ENCODE assay signal across 8 cellular contexts in the genomic region with DNA sequence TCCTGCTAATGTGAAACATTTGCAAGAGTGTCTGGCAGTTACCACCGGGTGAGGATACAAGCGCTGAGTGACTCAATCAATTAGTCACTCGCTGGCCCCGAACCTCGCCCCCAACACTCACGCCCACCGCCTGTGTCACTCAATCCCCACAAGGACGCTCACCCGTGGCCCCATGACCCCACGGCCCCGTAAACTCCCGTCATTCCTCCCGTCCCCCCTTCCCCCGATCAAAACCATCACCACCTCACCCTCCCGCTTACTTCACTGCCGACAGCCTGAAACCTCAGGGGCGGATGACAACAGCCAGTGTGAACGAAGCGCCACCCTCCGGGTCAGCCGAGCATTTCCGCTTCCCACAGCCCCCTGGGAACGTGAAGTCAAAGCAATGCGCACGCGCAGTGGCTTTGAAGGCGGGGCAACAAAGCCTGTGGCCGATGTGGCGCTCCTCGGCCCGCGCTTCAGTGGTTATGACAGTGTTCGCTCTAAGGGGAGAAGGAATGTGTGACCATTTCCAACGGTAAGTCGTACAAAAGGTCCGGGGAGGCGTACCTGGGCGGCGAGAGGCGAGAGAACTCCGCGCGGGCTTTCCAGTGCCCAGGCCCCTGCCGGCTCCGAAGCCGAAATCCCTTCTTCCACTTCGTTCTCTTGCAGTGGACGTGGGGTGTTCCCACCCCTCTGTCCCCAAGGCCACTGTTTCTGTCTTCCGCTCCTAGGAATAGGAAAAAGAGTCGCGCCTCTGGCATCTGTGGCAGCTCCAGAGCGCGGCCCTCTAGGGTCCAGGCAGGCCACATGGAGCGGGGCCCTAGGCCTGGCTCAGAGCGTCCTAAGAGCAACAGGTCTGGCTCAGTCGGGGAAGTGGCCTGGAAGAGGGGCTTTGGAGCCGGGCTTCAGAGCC. TPM values are rescaled to one million over a fixed set of nuclear protein-coding genes. Genes with fewer than 3 reads are reported as not detected.
DNase-seq lines count a peak whose midpoint lies in the region; ATAC-seq, FAIRE-seq and TF ChIP-seq lines count a peak whose summit lies in the region.

A gene (minus strand): TSS at position 311 of the 895 bp plus-strand sequence. CDS start 3,334 bp downstream, outside the sequence.

- H3K36me3 ChIP-seq in KOPT-K1 (ENCODE audit: insufficient read depth, low read length), result peaks cover 18% of the 10 kb centered on the region

- ATAC-seq in GM21825 (IDR thresholded peaks at IDR 0.05; ENCODE audit: unreplicated experiment), result peak; percentile 86
- peak; percentile 94 to 95 for ATAC-seq in natural killer cell treated with Interleukin-12 subunit alpha and Interleukin-12 subunit beta and Interleukin-15 and Interleukin-18, amount 100 ng/mL, for 72 hours

- H3K27ac ChIP-seq in KOPT-K1 (ENCODE audit: low read depth, low read length, poor library complexity, severe bottlenecking), result peak within 1 kb of the TSS; percentile 83

- no peaks in the 10 kb centered on the region for H3K36me3 Mint-ChIP-seq in natural killer cell treated with Interleukin-12 subunit alpha and Interleukin-12 subunit beta and Interleukin-15 and Interleukin-18, amount 100 ng/mL, for 72 hours

- TF ChIP-seq CTCF in fibroblast of pulmonary artery (IDR thresholded peaks at IDR 0.05; ENCODE audit: low read length, missing control alignments), result peak; percentile 16

- H3K4me1 Mint-ChIP-seq in natural killer cell treated with Interleukin-12 subunit alpha and Interleukin-12 subunit beta and Interleukin-15 and Interleukin-18, amount 100 ng/mL, for 72 hours (ENCODE audit: low read depth in 2 of 2), result peaks cover 8 to 14% of the 10 kb centered on the region in 2 donors

- peak; percentile 92 for DNase-seq in EH (ENCODE audit: low read depth)
- peak; percentile 84 for DNase-seq in RCC 7860 (ENCODE audit: low spot score)
- DNase-seq in activated T-helper 1 cell treated with anti-CD3 and anti-CD28 coated beads, Interleukin-2, amount 50 U/mL, for 16 hours (ENCODE audit: low read depth in 1 of 2, low spot score in 1 of 2), result peak; percentile 79 to 87
- peak; percentile 93 for DNase-seq in fibroblast of pulmonary artery (ENCODE audit: low read depth)
- DNase-seq in natural killer cell treated with Interleukin-12 subunit alpha and Interleukin-12 subunit beta and Interleukin-15 and Interleukin-18, amount 100 ng/mL, for 72 hours (ENCODE audit: low spot score), result peak; percentile 93
- peak; percentile 98 for DNase-seq in stimulated activated naive CD4-positive, alpha-beta T cell treated with Interleukin-2 at 50 U/mL for 16 hours (lab: John Stamatoyannopoulos, UW)

- H3K9me3 ChIP-seq in KOPT-K1 (ENCODE audit: insufficient read depth, low read length, poor library complexity, severe bottlenecking), result no peaks in the 10 kb centered on the region

- H3K27me3 Mint-ChIP-seq in natural killer cell treated with Interleukin-12 subunit alpha and Interleukin-12 subunit beta and Interleukin-15 and Interleukin-18, amount 100 ng/mL, for 72 hours, result peaks cover 0 to 2% of the 10 kb centered on the region in 2 donors

- peak within 1 kb of the TSS; percentile 88 for H3K4me3 Mint-ChIP-seq in natural killer cell treated with Interleukin-12 subunit alpha and Interleukin-12 subunit beta and Interleukin-15 and Interleukin-18, amount 100 ng/mL, for 72 hours

- peak within 1 kb of the TSS; percentile 96 to 97 for H3K27ac Mint-ChIP-seq in natural killer cell treated with Interleukin-12 subunit alpha and Interleukin-12 subunit beta and Interleukin-15 and Interleukin-18, amount 100 ng/mL, for 72 hours

- H3K4me3 ChIP-seq in fibroblast of pulmonary artery (replicated peaks; ENCODE audit: low read depth, low read length), result peak within 1 kb of the TSS; percentile 80

- H3K9me3 Mint-ChIP-seq in natural killer cell treated with Interleukin-12 subunit alpha and Interleukin-12 subunit beta and Interleukin-15 and Interleukin-18, amount 100 ng/mL, for 72 hours, result no peaks in the 10 kb centered on the region

- peak; percentile 78 for FAIRE-seq in RCC 7860 (lab: Jason Lieb, UNC)

RNA-seq across cellular contexts. Expression of the gene that starts here (rescaled TPM):
- 1 to 10 TPM; 2.2 to 4.4 TPM for total RNA-seq in natural killer cell treated with Interleukin-12 subunit alpha and Interleukin-12 subunit beta and Interleukin-15 and Interleukin-18, amount 100 ng/mL, for 72 hours

Comparison
In these comparisons a context has a peak if more than half of its experiments do, and no peak if none do; other contexts are left out.
1. Peak in every context shown above with its lines: DNase-seq, ATAC-seq, H3K4me3 ChIP-seq and H3K27ac ChIP-seq.